15 cellular contexts compared by ENCODE assay signal in the genomic region with DNA sequence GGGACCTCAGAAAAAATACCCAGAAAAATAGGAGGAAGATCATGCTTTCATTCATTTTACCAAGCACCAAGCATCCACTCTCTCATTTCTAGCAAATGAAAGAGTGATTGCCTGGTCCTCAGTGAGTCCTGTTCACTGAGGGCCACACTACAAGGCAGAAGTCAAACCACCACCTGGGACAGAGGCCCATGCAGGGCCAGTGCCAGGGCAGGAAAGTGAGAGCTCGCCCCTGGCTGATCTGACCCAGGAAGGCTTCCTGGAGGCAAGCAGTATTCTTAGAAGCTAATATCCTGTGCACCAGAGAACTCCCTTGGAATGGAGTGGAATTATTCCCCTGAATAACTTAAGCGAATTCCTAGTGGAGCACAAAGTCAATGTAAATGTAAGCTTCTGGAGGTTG.
A peak's percentile ranks its signal among the peaks of the same experiment; 100 is the strongest.
DNase-seq lines count a peak whose midpoint lies in the region; TF ChIP-seq lines count a peak whose summit lies in the region.
"Had no signal": no experiment of that assay in that cellular context is flagged by ENCODE, and none has a peak within 500 bp of the region (broad histone marks: within the 10 kb centered on the region; RNA-seq: fewer than 3 reads in every experiment).

No MANE protein-coding gene starts in this region.

- H3K4me2 ChIP-seq in OCI-LY3 (ENCODE audit: low read length), result peak overlapping the region; percentile 46

- H3K4me1 ChIP-seq in CD8-positive, alpha-beta memory T cell (ENCODE audit: insufficient read depth, low read length), result peaks cover 39% of the 10 kb centered on the region
- H3K4me1 ChIP-seq in OCI-LY3 (ENCODE audit: low read length), result peaks cover 87% of the 10 kb centered on the region
- H3K4me1 ChIP-seq in sigmoid colon, result peaks cover 0 to 24% (median 13%) of the 10 kb centered on the region in 4 donors

- H3K9ac ChIP-seq in OCI-LY3 (ENCODE audit: low read length), result peak overlapping the region; percentile 37; the same call in 1 of the 2 replicates

- peaks cover 20% of the 10 kb centered on the region for H3K79me2 ChIP-seq in OCI-LY3 (ENCODE audit: low read length)

- H3K27ac ChIP-seq in CD8-positive, alpha-beta memory T cell (ENCODE audit: low read depth, low read length), result no peak overlapping the region
- H3K27ac ChIP-seq in OCI-LY3 (ENCODE audit: low read length), result peak overlapping the region; percentile 33
- peak overlapping the region in 2 of 4 donors; percentile 48 to 50 for H3K27ac ChIP-seq in sigmoid colon
- H3K27ac ChIP-seq: C4-2B had no signal

- TF ChIP-seq CTCF in OCI-LY3 (IDR thresholded peaks at IDR 0.05; ENCODE audit: low read depth, low read length) (no peak), sigmoid colon (IDR thresholded peaks at IDR 0.05) (no peak)

- DNase-seq in CD8-positive, alpha-beta memory T cell, result no peak
- DNase-seq in immature natural killer cell, result no peak
- peak; percentile 40 for DNase-seq in sigmoid colon
- no peak for DNase-seq in NAMALWA (ENCODE audit: low spot score)
- DNase-seq in HT-29 (ENCODE audit: low spot score), result no peak
- no peak for DNase-seq in NCI-H2107 treated with DMSO at 0.1 percent for 48 hours (lab: John Stamatoyannopoulos, UW; ENCODE audit: unreplicated experiment)
- DNase-seq: Calu3, DMS79, NCI-H1436 treated with DMSO at 0.1 percent for 48 hours, NCI-H226, NCI-H526, OCI-M1, RPMI8226 had no signal

- no peaks in the 10 kb centered on the region for H3K36me3 Mint-ChIP-seq in CD8-positive, alpha-beta memory T cell
- no peaks in the 10 kb centered on the region for H3K36me3 Mint-ChIP-seq in immature natural killer cell

- peaks cover 0 to 1% of the 10 kb centered on the region in 2 donors for H3K27me3 Mint-ChIP-seq in CD8-positive, alpha-beta memory T cell
- peaks cover 6 to 20% (median 9%) of the 10 kb centered on the region in 3 donors for H3K27me3 Mint-ChIP-seq in immature natural killer cell (ENCODE audit: low read depth in 3 of 3)

- intact Hi-C loops in sigmoid colon (cut with DNase I), result no loop called here

- POLR2A ChIA-PET in CD8-positive, alpha-beta memory T cell (lab: Charles Lee), result no interaction called here

- CTCF ChIA-PET in CD8-positive, alpha-beta memory T cell (lab: Charles Lee), result interaction anchor here (1.6 kb wide), 1 partner anchor 24 kb away, joined by 3 read pairs; no protein-coding TSS in a partner anchor

- H3K36me3 ChIP-seq in CD8-positive, alpha-beta memory T cell (ENCODE audit: insufficient read depth, low read length), result no peaks in the 10 kb centered on the region
- H3K36me3 ChIP-seq in OCI-LY3 (replicated peaks; ENCODE audit: low read depth, low read length) (no peaks in the 10 kb centered on the region), sigmoid colon (no peaks in the 10 kb centered on the region)

- no peak overlapping the region for H2AFZ ChIP-seq in OCI-LY3 (ENCODE audit: low read depth, low read length)

- H4K20me1 ChIP-seq in OCI-LY3 (ENCODE audit: insufficient read depth, low read length), result no peaks in the 10 kb centered on the region

- peak overlapping the region in 2 of 7 donors; percentile 12 to 92 for H3K4me3 Mint-ChIP-seq in CD8-positive, alpha-beta memory T cell
- H3K4me3 Mint-ChIP-seq in immature natural killer cell, result peak overlapping the region in 4 of 5 donors; percentile 30 to 84 (median 44)

- H3K4me3 ChIP-seq in CD8-positive, alpha-beta memory T cell (ENCODE audit: low read length), result no peak overlapping the region
- no peak overlapping the region for H3K4me3 ChIP-seq in OCI-LY3 (ENCODE audit: low read length)
- H3K4me3 ChIP-seq in sigmoid colon, result no peak overlapping the region

- H3K27ac Mint-ChIP-seq in CD8-positive, alpha-beta memory T cell, result peak overlapping the region in 7 of 8 donors; percentile 69 to 100 (median 99)
- H3K27ac Mint-ChIP-seq in immature natural killer cell, result peak overlapping the region; percentile 97 to 100 (median 98)

- no peaks in the 10 kb centered on the region for H3K9me3 ChIP-seq in CD8-positive, alpha-beta memory T cell (ENCODE audit: low read length)
- no peaks in the 10 kb centered on the region for H3K9me3 ChIP-seq in OCI-LY3 (ENCODE audit: insufficient read depth, low read length)
- H3K9me3 ChIP-seq in sigmoid colon, result no peaks in the 10 kb centered on the region

- no peak for TF ChIP-seq EP300 in sigmoid colon (IDR thresholded peaks at IDR 0.05)

- no peak for TF ChIP-seq POLR2A in sigmoid colon (IDR thresholded peaks at IDR 0.05)

- no peaks in the 10 kb centered on the region for H3K9me3 Mint-ChIP-seq in CD8-positive, alpha-beta memory T cell
- H3K9me3 Mint-ChIP-seq in immature natural killer cell, result no peaks in the 10 kb centered on the region

- no peaks in the 10 kb centered on the region for H3K27me3 ChIP-seq in CD8-positive, alpha-beta memory T cell (ENCODE audit: insufficient read depth, low read length, poor library complexity, severe bottlenecking)
- H3K27me3 ChIP-seq in OCI-LY3 (ENCODE audit: low read depth, low read length) (no peaks in the 10 kb centered on the region), sigmoid colon (no peaks in the 10 kb centered on the region)

- H3K4me1 Mint-ChIP-seq in CD8-positive, alpha-beta memory T cell, result peaks cover 44 to 54% (median 49%) of the 10 kb centered on the region in 3 donors
- H3K4me1 Mint-ChIP-seq in immature natural killer cell, result peaks cover 62 to 66% of the 10 kb centered on the region in 2 donors

- WGBS in sigmoid colon, 2 donors, result 95 to 97% methylated on average over 2 of the region's 2 CpGs
